21 cellular contexts compared by ENCODE assay signal in genomic region chr6:89776583-89777233, GRCh38. TPM values are rescaled to one million over a fixed set of nuclear protein-coding genes. Genes with fewer than 3 reads are reported as not detected.
A peak's percentile ranks its signal among the peaks of the same experiment; 100 is the strongest.
DNase-seq lines count a peak whose midpoint lies in the region; ATAC-seq and TF ChIP-seq lines count a peak whose summit lies in the region.
"Had no signal": no experiment of that assay in that cellular context is flagged by ENCODE, and none has a peak within 500 bp of the region (broad histone marks: within the 10 kb centered on the region; RNA-seq: fewer than 3 reads in every experiment).

No MANE protein-coding gene starts in this region.

- no peak for ATAC-seq in GM18858 (IDR thresholded peaks at IDR 0.05; ENCODE audit: unreplicated experiment)
- ATAC-seq: Panc1 had no signal

- DNase-seq in amniotic epithelial cell (ENCODE audit: low read depth) (peak; percentile 8), epithelial cell of proximal tubule (ENCODE audit: low read depth) (no peak), neural crest cell (ENCODE audit: low read depth, low spot score) (no peak), NCI-H2107 (lab: John Stamatoyannopoulos, UW) (no peak), islet precursor cell (no peak), NCI-H226 (no peak)
- DNase-seq: C1 segment of cervical spinal cord; CD4-positive, alpha-beta memory T cell; COR-L47; DMS53; GM23248; H9; IMR-90; KG1; MM.1S; NCI-H2029; NCI-H510A; NCI-H69; SHP77 had no signal

- no peak overlapping the region for H3K4me3 ChIP-seq in epithelial cell of proximal tubule (ENCODE audit: low read depth, low read length)
- H3K4me3 ChIP-seq: GM23248 had no signal

- no peaks in the 10 kb centered on the region for H3K27me3 Mint-ChIP-seq in neural crest cell (ENCODE audit: low read depth)
- H3K27me3 Mint-ChIP-seq: CD4-positive, alpha-beta memory T cell had no signal

- no peak overlapping the region for H3K27ac Mint-ChIP-seq in neural crest cell (ENCODE audit: unreplicated experiment)
- H3K27ac Mint-ChIP-seq: H9 had no signal

- no peak overlapping the region for H3K4me3 Mint-ChIP-seq in neural crest cell
- H3K4me3 Mint-ChIP-seq: CD4-positive, alpha-beta memory T cell; H9 had no signal

- peak; percentile 18 for TF ChIP-seq CTCF in epithelial cell of proximal tubule (conservative IDR thresholded peaks at IDR 0.05; ENCODE audit: low read depth, low read length)
- TF ChIP-seq CTCF in neural crest cell (conservative IDR thresholded peaks at IDR 0.05), result peak; percentile 23

- H3K4me1 Mint-ChIP-seq in neural crest cell, result no peaks in the 10 kb centered on the region
- H3K4me1 Mint-ChIP-seq: CD4-positive, alpha-beta memory T cell had no signal

- H3K9me3 Mint-ChIP-seq in neural crest cell, result peaks cover 3% of the 10 kb centered on the region
- H3K9me3 Mint-ChIP-seq: CD4-positive, alpha-beta memory T cell; H9 had no signal

- peaks cover 23% of the 10 kb centered on the region for H3K36me3 Mint-ChIP-seq in neural crest cell (ENCODE audit: low read depth)

RNA-seq across cellular contexts. Expression of gene MDN1, which starts 42.9 kb away (rescaled TPM):
- total RNA-seq in epithelial cell of proximal tubule, result 11.3 and 13.2 TPM in 2 replicates
- 46.6 and 49.0 TPM in 2 replicates for total RNA-seq in neural crest cell

RNA-seq across cellular contexts. Expression of gene CASP8AP2, which starts 53.0 kb away (rescaled TPM):
- 8.2 and 12.5 TPM in 2 replicates for total RNA-seq in epithelial cell of proximal tubule
- total RNA-seq in neural crest cell, result 36.6 and 38.3 TPM in 2 replicates
